In genomic region chr5:34007675-34008600, GRCh38 we compare ENCODE assay signal across 8 cellular contexts. TPM values are rescaled to one million over a fixed set of nuclear protein-coding genes. Genes with fewer than 3 reads are reported as not detected.
DNase-seq lines count a peak whose midpoint lies in the region; ATAC-seq, FAIRE-seq and TF ChIP-seq lines count a peak whose summit lies in the region.

TSS of gene AMACR (minus strand) at chr5:34008050. CDS start at chr5:34008019, 31 bp downstream.

- peak within 1 kb of the TSS; percentile 46 for H2AFZ ChIP-seq in HepG2 (ENCODE audit: low read length)

- peak; percentile 67 for TF ChIP-seq RAD21 in HepG2 (CRISPR knock-in tag; IDR thresholded peaks at IDR 0.05)

- FAIRE-seq in HepG2 (lab: Jason Lieb, UNC): peak; percentile 77

- in situ Hi-C loops in HepG2 (cut with HindIII; ENCODE audit: extremely low pct_ligation_motif_present, low pct_unique_long_range_greater_than_20kb): no loop called here

- DNase-seq in NCI-H526 treated with DMSO at 0.1 percent for 48 hours (lab: John Stamatoyannopoulos, UW) (peak; percentile 95), dedifferentiated amniotic fluid mesenchymal stem cell (ENCODE audit: extremely low spot score) (peak; percentile 75), HepG2 (ENCODE audit: low spot score) (peak; percentile 95)
- DNase-seq in activated CD4-positive, alpha-beta T cell treated with anti-CD3 and anti-CD28 coated beads, Interleukin-2, amount 50 U/mL, for 1 hour: peak; percentile 73
- peak; percentile 75 to 81 for DNase-seq in stimulated activated CD4-positive, alpha-beta T cell treated with anti-CD3 and anti-CD28 coated beads, Interleukin-2, amount 100 ng/mL, for 48 hours

- peak within 1 kb of the TSS; percentile 90 for H3K9ac ChIP-seq in HepG2 (ENCODE audit: insufficient read depth, low read depth, low read length)

- peak; percentile 94 to 98 for TF ChIP-seq POLR2A in HepG2 (IDR thresholded peaks at IDR 0.05; ENCODE audit: insufficient read depth in 1 of 2, low read depth in 2 of 2, low read length in 2 of 2)

- WGBS in HepG2 (ENCODE audit: low lambda C conversion rate): under 1% methylated on average over 18 of the region's 74 CpGs

- peak; percentile 88 for ATAC-seq in GM19351 (IDR thresholded peaks at IDR 0.05; ENCODE audit: unreplicated experiment)
- ATAC-seq in HG03520 (IDR thresholded peaks at IDR 0.05; ENCODE audit: unreplicated experiment): peak; percentile 88
- peak; percentile 92 for ATAC-seq in HepG2

- peak within 1 kb of the TSS; percentile 98 for H3K4me2 ChIP-seq in HepG2 (ENCODE audit: low read depth, low read length)

- TF ChIP-seq EP300 in HepG2 (IDR thresholded peaks at IDR 0.05; ENCODE audit: low read depth in 2 of 2, low read length in 2 of 2) (peak in 1 of 2 experiments; percentile 61; a peak in 2 of 4 replicates), HepG2 (CRISPR knock-in tag; IDR thresholded peaks at IDR 0.05; ENCODE audit: borderline replicate concordance) (peak; percentile 47; the same call in 1 of the 2 replicates)

- peaks cover 51% of the 10 kb centered on the region for H3K4me1 ChIP-seq in HepG2 (ENCODE audit: insufficient read depth, low read length)

- H3K9me3 ChIP-seq in HepG2 (ENCODE audit: low read length): no peaks in the 10 kb centered on the region

- intact Hi-C loops in HepG2 (cut with micrococcal nuclease; ENCODE audit: unreplicated experiment): loop anchor here (1.0 to 2.0 kb wide), 2 partner anchors 11 to 907 kb away; partner anchors contain the start of genes BRIX1 and RAD1

- no peaks in the 10 kb centered on the region for H4K20me1 ChIP-seq in HepG2 (ENCODE audit: insufficient read depth, low read length)

- POLR2A ChIA-PET in HepG2 (lab: Yijun Ruan, JAX): interaction anchor here (0.7 to 2.7 kb wide), 13 partner anchors 8 to 568 kb away, joined by 3 to 49 read pairs (median 8); partner anchors contain the start of gene TARS1

- TF ChIP-seq CTCF in C4-2B (conservative IDR thresholded peaks at IDR 0.05): no peak; the same call in 1 of the 2 replicates
- TF ChIP-seq CTCF in HepG2 (CRISPR knock-in tag; IDR thresholded peaks at IDR 0.05): peak; percentile 39

- peaks cover 3 to 13% of the 10 kb centered on the region in 2 experiments; a peak in 3 of 5 replicates for H3K36me3 ChIP-seq in HepG2 (replicated peaks in 1 of 2; ENCODE audit: control insufficient read depth in 1 of 2, insufficient read depth in 2 of 2, low read length in 2 of 2)

- H3K4me3 ChIP-seq in HepG2 (replicated peaks in 1 of 3; ENCODE audit: insufficient read depth in 1 of 3, low read depth in 2 of 3, low read length in 3 of 3): peak within 1 kb of the TSS; percentile 78 to 87 (median 86)

- peak within 1 kb of the TSS; percentile 94 for H3K27ac ChIP-seq in C4-2B
- peak within 1 kb of the TSS; percentile 99 for H3K27ac ChIP-seq in HepG2 (ENCODE audit: extremely low read length, insufficient read depth, low read length)

- no TSS peak for BruUV-seq in HepG2 (replicated peaks; lab: Mats Ljungman, UMichigan)

- H3K27me3 ChIP-seq in HepG2 (ENCODE audit: control insufficient read depth in 1 of 2, insufficient read depth in 2 of 2, low read length in 2 of 2): no peaks in the 10 kb centered on the region; a peak in 1 of 5 replicates

- CTCF ChIA-PET in HepG2 (lab: Yijun Ruan, JAX; ENCODE audit: low intra/inter-chr PET ratio, low total read pairs): no interaction called here

- peaks cover 14% of the 10 kb centered on the region for H3K79me2 ChIP-seq in HepG2 (ENCODE audit: insufficient read depth, low read length)

TF ChIP-seq in HepG2, 621 proteins besides CTCF, POLR2A, EP300 and RAD21 (continues in another document):
- no peak for TF ChIP-seq ATM (IDR thresholded peaks at IDR 0.05; ENCODE audit: borderline replicate concordance)
- no peak for TF ChIP-seq ZNF660 (CRISPR knock-in tag; IDR thresholded peaks at IDR 0.05; ENCODE audit: borderline replicate concordance, low read depth)
- TF ChIP-seq, protein P1, sequence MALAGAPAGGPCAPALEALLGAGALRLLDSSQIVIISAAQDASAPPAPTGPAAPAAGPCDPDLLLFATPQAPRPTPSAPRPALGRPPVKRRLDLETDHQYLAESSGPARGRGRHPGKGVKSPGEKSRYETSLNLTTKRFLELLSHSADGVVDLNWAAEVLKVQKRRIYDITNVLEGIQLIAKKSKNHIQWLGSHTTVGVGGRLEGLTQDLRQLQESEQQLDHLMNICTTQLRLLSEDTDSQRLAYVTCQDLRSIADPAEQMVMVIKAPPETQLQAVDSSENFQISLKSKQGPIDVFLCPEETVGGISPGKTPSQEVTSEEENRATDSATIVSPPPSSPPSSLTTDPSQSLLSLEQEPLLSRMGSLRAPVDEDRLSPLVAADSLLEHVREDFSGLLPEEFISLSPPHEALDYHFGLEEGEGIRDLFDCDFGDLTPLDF (CRISPR knock-in tag; IDR thresholded peaks at IDR 0.05): peak; percentile 62; the same call in 1 of the 2 replicates
- no peak for TF ChIP-seq ZNF263 (CRISPR knock-in tag; IDR thresholded peaks at IDR 0.05)
- TF ChIP-seq, protein P2, sequence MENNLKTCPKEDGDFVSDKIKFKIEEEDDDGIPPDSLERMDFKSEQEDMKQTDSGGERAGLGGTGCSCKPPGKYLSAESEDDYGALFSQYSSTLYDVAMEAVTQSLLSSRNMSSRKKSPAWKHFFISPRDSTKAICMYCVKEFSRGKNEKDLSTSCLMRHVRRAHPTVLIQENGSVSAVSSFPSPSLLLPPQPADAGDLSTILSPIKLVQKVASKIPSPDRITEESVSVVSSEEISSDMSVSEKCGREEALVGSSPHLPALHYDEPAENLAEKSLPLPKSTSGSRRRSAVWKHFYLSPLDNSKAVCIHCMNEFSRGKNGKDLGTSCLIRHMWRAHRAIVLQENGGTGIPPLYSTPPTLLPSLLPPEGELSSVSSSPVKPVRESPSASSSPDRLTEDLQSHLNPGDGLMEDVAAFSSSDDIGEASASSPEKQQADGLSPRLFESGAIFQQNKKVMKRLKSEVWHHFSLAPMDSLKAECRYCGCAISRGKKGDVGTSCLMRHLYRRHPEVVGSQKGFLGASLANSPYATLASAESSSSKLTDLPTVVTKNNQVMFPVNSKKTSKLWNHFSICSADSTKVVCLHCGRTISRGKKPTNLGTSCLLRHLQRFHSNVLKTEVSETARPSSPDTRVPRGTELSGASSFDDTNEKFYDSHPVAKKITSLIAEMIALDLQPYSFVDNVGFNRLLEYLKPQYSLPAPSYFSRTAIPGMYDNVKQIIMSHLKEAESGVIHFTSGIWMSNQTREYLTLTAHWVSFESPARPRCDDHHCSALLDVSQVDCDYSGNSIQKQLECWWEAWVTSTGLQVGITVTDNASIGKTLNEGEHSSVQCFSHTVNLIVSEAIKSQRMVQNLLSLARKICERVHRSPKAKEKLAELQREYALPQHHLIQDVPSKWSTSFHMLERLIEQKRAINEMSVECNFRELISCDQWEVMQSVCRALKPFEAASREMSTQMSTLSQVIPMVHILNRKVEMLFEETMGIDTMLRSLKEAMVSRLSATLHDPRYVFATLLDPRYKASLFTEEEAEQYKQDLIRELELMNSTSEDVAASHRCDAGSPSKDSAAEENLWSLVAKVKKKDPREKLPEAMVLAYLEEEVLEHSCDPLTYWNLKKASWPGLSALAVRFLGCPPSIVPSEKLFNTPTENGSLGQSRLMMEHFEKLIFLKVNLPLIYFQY (CRISPR knock-in tag; IDR thresholded peaks at IDR 0.05; ENCODE audit: borderline replicate concordance): peak; percentile 83
- peak; percentile 9 for TF ChIP-seq ZNF331 (CRISPR knock-in tag; IDR thresholded peaks at IDR 0.05)
- no peak for TF ChIP-seq ZNF432 (CRISPR knock-in tag; IDR thresholded peaks at IDR 0.05; ENCODE audit: borderline replicate concordance)
- 0 out of 2 replicates have a peak, but pooled peaks have one; percentile 40 for TF ChIP-seq ZBTB39 (CRISPR knock-in tag; IDR thresholded peaks at IDR 0.05)
- TF ChIP-seq NBN (conservative IDR thresholded peaks at IDR 0.05): no peak
- 0 out of 2 replicates have a peak, but pooled peaks have one; percentile 52 for TF ChIP-seq NFATC3 (CRISPR knock-in tag; IDR thresholded peaks at IDR 0.05)

RNA-seq across cellular contexts. Expression of gene AMACR, which starts in this region (rescaled TPM):
- 19.7 and 27.7 TPM in 2 replicates for total RNA-seq in HepG2 (2016; rRNA removed; fragmentation: Illumina TruSeq; extraction: Trizol)
- 1.8 and 2.6 TPM in 2 replicates for total RNA-seq in HepG2 (2016; cell fraction: cytosol; rRNA removed; fragmentation: Illumina TruSeq; extraction: Trizol; ENCODE audit: low read depth)
- total RNA-seq in HepG2 (2016; cell fraction: insoluble cytoplasmic fraction; rRNA removed; fragmentation: Illumina TruSeq; extraction: Trizol): 20.6 and 25.9 TPM in 2 replicates
- 4.3 and 5.1 TPM in 2 replicates for total RNA-seq in HepG2 (2016; cell fraction: membrane; rRNA removed; fragmentation: Illumina TruSeq; extraction: Trizol)
- total RNA-seq in HepG2 (2016; cell fraction: nucleus; rRNA removed; fragmentation: Illumina TruSeq; extraction: Trizol): 11.1 and 14.0 TPM in 2 replicates
- 8.9 and 12.8 TPM in 2 replicates for polyA plus RNA-seq in HepG2 (2011; rRNA removed)
- 10.2 and 15.5 TPM in 2 replicates for polyA plus RNA-seq in HepG2 (2011; cell fraction: cytosol; rRNA removed)
- 8.4 and 8.6 TPM in 2 replicates for polyA plus RNA-seq in HepG2 (2011; cell fraction: nucleus; rRNA removed)
- 18.2 and 29.1 TPM in 2 replicates for polyA plus RNA-seq in HepG2 (2012)
- polyA plus RNA-seq in HepG2 (2016; cell fraction: cytosol; fragmentation: Illumina TruSeq; extraction: Trizol; ENCODE audit: low read depth): 1.9 and 2.0 TPM in 2 replicates
- polyA plus RNA-seq in HepG2 (2016; cell fraction: insoluble cytoplasmic fraction; fragmentation: Illumina TruSeq; extraction: Trizol; ENCODE audit: low read depth): 26.5 and 27.8 TPM in 2 replicates
- polyA plus RNA-seq in HepG2 (2016; cell fraction: membrane; fragmentation: Illumina TruSeq; extraction: Trizol; ENCODE audit: low read depth): 3.6 and 3.9 TPM in 2 replicates
- 12.7 and 13.2 TPM in 2 replicates for polyA plus RNA-seq in HepG2 (2016; cell fraction: nucleus; fragmentation: Illumina TruSeq; extraction: Trizol; ENCODE audit: insufficient read depth, low read depth)
- polyA minus RNA-seq in HepG2 (2011; rRNA and poly(A)+ RNA removed; ENCODE audit: low replicate concordance): 5.4 and 8.6 TPM in 2 replicates
- 10.2 and 11.8 TPM in 2 replicates for polyA minus RNA-seq in HepG2 (2011; cell fraction: cytosol; rRNA and poly(A)+ RNA removed)
- polyA minus RNA-seq in HepG2 (2011; cell fraction: nucleus; rRNA and poly(A)+ RNA removed): 12.7 and 13.4 TPM in 2 replicates

Comparison
In these comparisons a context has a peak if more than half of its experiments do, and no peak if none do; other contexts are left out.
1. Peak in every context shown above with its lines: DNase-seq, ATAC-seq, H3K4me3 ChIP-seq and H3K27ac ChIP-seq.